ENCODE assay signal across 26 cellular contexts in genomic region chr2:32379352-32379751, GRCh38. TPM values are rescaled to one million over a fixed set of nuclear protein-coding genes. Genes with fewer than 3 reads are reported as not detected.
DNase-seq lines count a peak whose midpoint lies in the region; ATAC-seq, FAIRE-seq and TF ChIP-seq lines count a peak whose summit lies in the region.
"Had no signal": no experiment of that assay in that cellular context is flagged by ENCODE, and none has a peak within 500 bp of the region (broad histone marks: within the 10 kb centered on the region; RNA-seq: fewer than 3 reads in every experiment).

No MANE protein-coding gene starts in this region.

- H3K27me3 ChIP-seq in mesendoderm (ENCODE audit: insufficient read depth, low read length, poor library complexity) (no peaks in the 10 kb centered on the region), smooth muscle cell (ENCODE audit: low read depth) (no peaks in the 10 kb centered on the region)
- H3K27me3 ChIP-seq: heart left ventricle, SJCRH30, spleen had no signal

- FAIRE-seq in colon (lab: Jason Lieb, UNC) = peak; percentile 83

- H2AK5ac ChIP-seq in mesendoderm (ENCODE audit: low read length) = no peak overlapping the region

- no peaks in the 10 kb centered on the region for H3K27me3 Mint-ChIP-seq in activated T-cell treated with anti-CD3 and anti-CD28 coated beads, Interleukin-2, amount 50 U/mL, for 72 hours (ENCODE audit: low read depth)
- H3K27me3 Mint-ChIP-seq: activated naive CD4-positive, alpha-beta T cell treated with anti-CD3 and anti-CD28 coated beads, Interleukin-2, amount 10 ng/mL, durations not matched to agents 7 days and 5 days; brain; type B pancreatic cell had no signal

- H3K9me3 ChIP-seq in smooth muscle cell (replicated peaks; ENCODE audit: low read depth) = no peaks in the 10 kb centered on the region
- H3K9me3 ChIP-seq: Caco-2, HAP-1, heart left ventricle, SJCRH30, spleen had no signal

- no peak overlapping the region for H4K5ac ChIP-seq in mesendoderm (ENCODE audit: low read length)

- no peak overlapping the region for H2AFZ ChIP-seq in smooth muscle cell (ENCODE audit: low read depth)

- no peak overlapping the region for H3K4ac ChIP-seq in mesendoderm (ENCODE audit: low read depth, low read length)

- peaks cover 90% of the 10 kb centered on the region for H4K20me1 ChIP-seq in smooth muscle cell (ENCODE audit: low read depth)

- peak overlapping the region; percentile 82 for H3K27ac Mint-ChIP-seq in activated T-cell treated with anti-CD3 and anti-CD28 coated beads, Interleukin-2, amount 50 U/mL, for 72 hours
- H3K27ac Mint-ChIP-seq: activated naive CD4-positive, alpha-beta T cell treated with anti-CD3 and anti-CD28 coated beads, Interleukin-2, amount 10 ng/mL, durations not matched to agents 7 days and 5 days; type B pancreatic cell had no signal

- no peak overlapping the region for H3K4me2 ChIP-seq in mesendoderm (ENCODE audit: low read length)
- H3K4me2 ChIP-seq in smooth muscle cell = no peak overlapping the region

- H3K4me1 ChIP-seq in mesendoderm (ENCODE audit: control insufficient read depth, low read depth, low read length) (peaks cover 5% of the 10 kb centered on the region), smooth muscle cell (ENCODE audit: low read depth) (peaks cover 3% of the 10 kb centered on the region)
- H3K4me1 ChIP-seq: HAP-1, SJCRH30 had no signal

- no peak for DNase-seq in activated T-cell treated with anti-CD3 and anti-CD28 coated beads, Interleukin-2, amount 50 U/mL, for 72 hours
- no peak for DNase-seq in activated T-cell treated with anti-CD3 and anti-CD28 coated beads, Interleukin-2, amount 50 U/mL, for 1 hour
- DNase-seq in mesendoderm (peak; percentile 42), smooth muscle cell (lab: John Stamatoyannopoulos, UW; ENCODE audit: unreplicated experiment) (no peak), KBM-7 (no peak), SW480 (ENCODE audit: low spot score) (no peak), C1 segment of cervical spinal cord (lab: John Stamatoyannopoulos, UW) (no peak)
- DNase-seq: activated CD4-positive, alpha-beta T cell treated with anti-CD3 and anti-CD28 coated beads for 4 hours; activated naive CD4-positive, alpha-beta T cell treated with anti-CD3 and anti-CD28 coated beads, Interleukin-2, amount 10 ng/mL, durations not matched to agents 7 days and 5 days; AML-193; Caco-2; DMS79; GDM1; heart left ventricle; NCI-H1105; NCI-H1930; NCI-H526 treated with DMSO at 0.1 percent for 48 hours; SJCRH30; spleen; stimulated activated CD4-positive, alpha-beta T cell treated with anti-CD3 and anti-CD28 coated beads, Interleukin-2, amount 100 ng/mL, for 48 hours; T-helper 2 cell had no signal

- no peaks in the 10 kb centered on the region for H3K9me3 Mint-ChIP-seq in activated T-cell treated with anti-CD3 and anti-CD28 coated beads, Interleukin-2, amount 50 U/mL, for 72 hours
- H3K9me3 Mint-ChIP-seq: activated naive CD4-positive, alpha-beta T cell treated with anti-CD3 and anti-CD28 coated beads, Interleukin-2, amount 10 ng/mL, durations not matched to agents 7 days and 5 days; type B pancreatic cell had no signal

- H3F3A ChIP-seq in smooth muscle cell (ENCODE audit: low read depth) = no peaks in the 10 kb centered on the region

- TF ChIP-seq CTCF in smooth muscle cell (IDR thresholded peaks at IDR 0.05; ENCODE audit: borderline replicate concordance, insufficient read depth, poor library complexity, severe bottlenecking) = no peak

- peaks cover 8% of the 10 kb centered on the region in 2 donors for H3K36me3 Mint-ChIP-seq in activated T-cell treated with anti-CD3 and anti-CD28 coated beads, Interleukin-2, amount 50 U/mL, for 72 hours (ENCODE audit: insufficient read depth in 2 of 2)

- H3K27ac ChIP-seq in mesendoderm (ENCODE audit: low read depth, low read length) = no peak overlapping the region
- H3K27ac ChIP-seq in smooth muscle cell (ENCODE audit: low read depth) = peak overlapping the region; percentile 6
- H3K27ac ChIP-seq: heart left ventricle, SJCRH30, spleen had no signal

- H4K8ac ChIP-seq in mesendoderm (ENCODE audit: low read depth, low read length) = no peak overlapping the region

- peaks cover 2% of the 10 kb centered on the region for H3K36me3 ChIP-seq in mesendoderm (ENCODE audit: control insufficient read depth, insufficient read depth, low read length)
- H3K36me3 ChIP-seq in smooth muscle cell (ENCODE audit: low read depth) = peaks cover 3% of the 10 kb centered on the region

- H3K79me2 ChIP-seq in mesendoderm (ENCODE audit: control insufficient read depth, insufficient read depth, low read length) (peaks cover 18% of the 10 kb centered on the region), smooth muscle cell (ENCODE audit: low read depth) (peaks cover 96% of the 10 kb centered on the region)

- no peak for ATAC-seq in activated T-cell treated with anti-CD3 and anti-CD28 coated beads, Interleukin-2, amount 50 U/mL, for 72 hours (replicated peaks in 1 of 2)
- ATAC-seq: heart left ventricle, Panc1 had no signal

- H3K9ac ChIP-seq in mesendoderm (ENCODE audit: low read length) (no peak overlapping the region), smooth muscle cell (ENCODE audit: low read depth) (no peak overlapping the region)

- no peak overlapping the region for H2BK15ac ChIP-seq in mesendoderm (replicated peaks; ENCODE audit: low read depth)

- H3K4me3 ChIP-seq in mesendoderm (ENCODE audit: low read length) = no peak overlapping the region
- H3K4me3 ChIP-seq in smooth muscle cell = no peak overlapping the region
- H3K4me3 ChIP-seq: HAP-1, heart left ventricle, SJCRH30, spleen had no signal

- H3K4me3 Mint-ChIP-seq in activated T-cell treated with anti-CD3 and anti-CD28 coated beads, Interleukin-2, amount 50 U/mL, for 72 hours = no peak overlapping the region
- H3K4me3 Mint-ChIP-seq: activated naive CD4-positive, alpha-beta T cell treated with anti-CD3 and anti-CD28 coated beads, Interleukin-2, amount 10 ng/mL, durations not matched to agents 7 days and 5 days; brain; type B pancreatic cell had no signal

- H2BK5ac ChIP-seq in mesendoderm (ENCODE audit: low read length) = no peak overlapping the region

- H3K23ac ChIP-seq in mesendoderm (ENCODE audit: low read length) = no peak overlapping the region

- H2BK120ac ChIP-seq in mesendoderm (ENCODE audit: low read depth, low read length) = no peak overlapping the region

- H3K79me1 ChIP-seq in mesendoderm (ENCODE audit: low read length) = peaks cover 10% of the 10 kb centered on the region

- in situ Hi-C loops in KBM-7 (cut with MboI; ENCODE audit: low pct_unique_long_range_greater_than_20kb, low sequenced_read_pairs) = no loop called here

- H3K56ac ChIP-seq in mesendoderm (ENCODE audit: low read length) = no peak overlapping the region

- peaks cover 24% of the 10 kb centered on the region for H3K4me1 Mint-ChIP-seq in activated T-cell treated with anti-CD3 and anti-CD28 coated beads, Interleukin-2, amount 50 U/mL, for 72 hours (ENCODE audit: low read depth)

- H3K18ac ChIP-seq in mesendoderm (ENCODE audit: low read length) = no peak overlapping the region

RNA-seq across cellular contexts. Expression of gene BIRC6, which starts 22.5 kb away (rescaled TPM):
- 10 to 100 TPM; 89.0 to 91.8 TPM for total RNA-seq in activated T-cell treated with anti-CD3 and anti-CD28 coated beads, Interleukin-2, amount 50 U/mL, for 72 hours
- 13.0 TPM for polyA plus RNA-seq in mesendoderm (2013, experiment 1 of 2)
- 12.6 TPM for polyA plus RNA-seq in mesendoderm (2013, experiment 2 of 2)
- 79.8 and 92.3 TPM in 2 replicates for total RNA-seq in smooth muscle cell
- 12.4 and 19.1 TPM in 2 replicates for polyA plus RNA-seq in smooth muscle cell
